8 cellular contexts compared by ENCODE assay signal in genomic region chr2:181891258-181891965, GRCh38. TPM values are rescaled to one million over a fixed set of nuclear protein-coding genes. Genes with fewer than 3 reads are reported as not detected.
DNase-seq lines count a peak whose midpoint lies in the region; ATAC-seq and TF ChIP-seq lines count a peak whose summit lies in the region.

Gene ITPRID2, plus strand, starts transcription at chr2:181891730. Its CDS starts 337 bp downstream, at chr2:181892067.

- H3K4me1 Mint-ChIP-seq in activated naive CD4-positive, alpha-beta T cell treated with anti-CD3 and anti-CD28 coated beads, Interleukin-2, amount 10 ng/mL, durations not matched to agents 7 days and 5 days, result peaks cover 32% of the 10 kb centered on the region

- intact Hi-C loops in testis (cut with DNase I; ENCODE audit: low total_unique reads), result no loop called here

- H3K36me3 ChIP-seq in KMS-11 (ENCODE audit: insufficient read depth), result no peaks in the 10 kb centered on the region
- no peaks in the 10 kb centered on the region for H3K36me3 ChIP-seq in testis (ENCODE audit: low read depth, missing control alignments)

- peak within 1 kb of the TSS; percentile 63 for H3K4me3 ChIP-seq in KMS-11 (IDR thresholded peaks at IDR 0.05; ENCODE audit: insufficient read depth, low read depth, low read length)
- peak within 1 kb of the TSS; percentile 89 to 95 for H3K4me3 ChIP-seq in testis

- H3K27me3 Mint-ChIP-seq in activated naive CD4-positive, alpha-beta T cell treated with anti-CD3 and anti-CD28 coated beads, Interleukin-2, amount 10 ng/mL, durations not matched to agents 7 days and 5 days, result peaks cover 33% of the 10 kb centered on the region

- DNase-seq in EL, result peak; percentile 91
- peak; percentile 77 for DNase-seq in SK-N-DZ (ENCODE audit: low spot score)
- DNase-seq in activated naive CD4-positive, alpha-beta T cell treated with anti-CD3 and anti-CD28 coated beads, Interleukin-2, amount 10 ng/mL, durations not matched to agents 7 days and 5 days, result peak; percentile 77
- no peak for DNase-seq in glomerular endothelial cell (ENCODE audit: extremely low read depth, low read depth, low spot score)
- DNase-seq in occipital lobe (lab: John Stamatoyannopoulos, UW), result peak; percentile 56
- peak; percentile 88 for DNase-seq in testis

- H3K9me3 Mint-ChIP-seq in activated naive CD4-positive, alpha-beta T cell treated with anti-CD3 and anti-CD28 coated beads, Interleukin-2, amount 10 ng/mL, durations not matched to agents 7 days and 5 days, result no peaks in the 10 kb centered on the region

- H3K4me2 ChIP-seq in KMS-11, result peak within 1 kb of the TSS; percentile 81

- peak within 1 kb of the TSS; percentile 87 for H3K9ac ChIP-seq in KMS-11

- no peaks in the 10 kb centered on the region for H3K27me3 ChIP-seq in KMS-11 (ENCODE audit: insufficient read depth, low read depth)
- H3K27me3 ChIP-seq in testis, result no peaks in the 10 kb centered on the region

- peak within 1 kb of the TSS; percentile 87 for H2AFZ ChIP-seq in KMS-11 (ENCODE audit: low read depth)

- no peaks in the 10 kb centered on the region for H4K20me1 ChIP-seq in KMS-11 (ENCODE audit: insufficient read depth)

- peak within 1 kb of the TSS; percentile 89 for H3K27ac ChIP-seq in KMS-11
- H3K27ac ChIP-seq in testis, result peak within 1 kb of the TSS; percentile 91 to 97

- 0 to 1% methylated on average over 48 to 55 of the region's 58 CpGs for WGBS in testis, 2 donors

- H3K27ac Mint-ChIP-seq in activated naive CD4-positive, alpha-beta T cell treated with anti-CD3 and anti-CD28 coated beads, Interleukin-2, amount 10 ng/mL, durations not matched to agents 7 days and 5 days, result peak within 1 kb of the TSS; percentile 83

- peak within 1 kb of the TSS; percentile 87 for H3K4me3 Mint-ChIP-seq in activated naive CD4-positive, alpha-beta T cell treated with anti-CD3 and anti-CD28 coated beads, Interleukin-2, amount 10 ng/mL, durations not matched to agents 7 days and 5 days

- H3K79me2 ChIP-seq in KMS-11 (ENCODE audit: insufficient read depth, low read depth), result peaks cover 39% of the 10 kb centered on the region

- H3K36me3 Mint-ChIP-seq in activated naive CD4-positive, alpha-beta T cell treated with anti-CD3 and anti-CD28 coated beads, Interleukin-2, amount 10 ng/mL, durations not matched to agents 7 days and 5 days, result peaks cover 28% of the 10 kb centered on the region

- no peaks in the 10 kb centered on the region for H3K9me3 ChIP-seq in testis

- TF ChIP-seq CTCF in KMS-11 (conservative IDR thresholded peaks at IDR 0.05; ENCODE audit: low read depth, low read length) (no peak; the same call in 1 of the 2 replicates), testis (IDR thresholded peaks at IDR 0.05) (peak in 1 of 3 experiments; percentile 63)

- H3K4me1 ChIP-seq in KMS-11 (ENCODE audit: low read depth, poor library complexity, severe bottlenecking) (peaks cover 35% of the 10 kb centered on the region), testis (peaks cover 6% of the 10 kb centered on the region)

- ATAC-seq in GM21786 (IDR thresholded peaks at IDR 0.05; ENCODE audit: unreplicated experiment), result peak; percentile 77

- CTCF ChIA-PET in activated naive CD4-positive, alpha-beta T cell treated with anti-CD3 and anti-CD28 coated beads, Interleukin-2, amount 10 ng/mL, durations not matched to agents 7 days and 5 days (lab: Charles Lee), result interaction anchor here (0.8 kb wide), 1 partner anchor 62 kb away, joined by 3 read pairs; no protein-coding TSS in a partner anchor

- no peak for TF ChIP-seq POLR2A in testis (IDR thresholded peaks at IDR 0.05)

RNA-seq across cellular contexts. Expression of gene ITPRID2, which starts in this region (rescaled TPM):
- polyA plus RNA-seq in SK-N-DZ (2014; cell fraction: cytosol; rRNA removed), result 29.5 and 47.1 TPM in 2 replicates
- polyA plus RNA-seq in SK-N-DZ (2014; cell fraction: nucleus; rRNA removed), result 49.5 and 63.1 TPM in 2 replicates
- 122 and 149 TPM in 2 replicates for total RNA-seq in glomerular endothelial cell
- total RNA-seq in occipital lobe, result 41.0 TPM
- total RNA-seq in testis, result 100 to 1,000 TPM; 179 to 190 TPM
- polyA plus RNA-seq in testis (ENCODE audit: insufficient read depth, low read depth, low replicate concordance), result 93.3 TPM
